15 cellular contexts compared by ENCODE assay signal in genomic region chr2:20190170-20190569, GRCh38. TPM values are rescaled to one million over a fixed set of nuclear protein-coding genes. Genes with fewer than 3 reads are reported as not detected.
"Had no signal": no experiment of that assay in that cellular context is flagged by ENCODE, and none has a peak within 500 bp of the region (broad histone marks: within the 10 kb centered on the region; RNA-seq: fewer than 3 reads in every experiment).

No MANE protein-coding gene starts in this region.

- H3K27me3 Mint-ChIP-seq: activated naive CD8-positive, alpha-beta T cell treated with anti-CD3 and anti-CD28 coated beads, Interleukin-2, amount 50 U/mL, for 24 hours; naive thymus-derived CD4-positive, alpha-beta T cell; stimulated activated naive CD8-positive, alpha-beta T cell treated with anti-CD3 and anti-CD28 coated beads, Interleukin-15, amount 100 ng/mL, for 72 hours; T-cell had no signal

- H3K4me3 Mint-ChIP-seq: activated naive CD8-positive, alpha-beta T cell treated with anti-CD3 and anti-CD28 coated beads, Interleukin-2, amount 50 U/mL, for 24 hours; activated T-helper 1 cell treated with anti-CD3 and anti-CD28 coated beads, Interleukin-12 subunit alpha, Interleukin-12 subunit beta, Interleukin-2, Interleukin-4 antibody, amounts not matched to agents 30 ng/mL and 10 ng/mL and 1 ng/mL, durations not matched to agents 14 hours and 24 hours and 36 hours; naive thymus-derived CD4-positive, alpha-beta T cell; stimulated activated naive CD8-positive, alpha-beta T cell treated with anti-CD3 and anti-CD28 coated beads, Interleukin-15, amount 100 ng/mL, for 72 hours; T-cell had no signal

- H3K4me3 ChIP-seq: ascending aorta, cardiac muscle cell, lower lobe of right lung, thoracic aorta had no signal

- H3K36me3 Mint-ChIP-seq: naive thymus-derived CD4-positive, alpha-beta T cell; T-cell had no signal

- H3K27ac Mint-ChIP-seq: activated naive CD8-positive, alpha-beta T cell treated with anti-CD3 and anti-CD28 coated beads, Interleukin-2, amount 50 U/mL, for 24 hours; activated T-helper 1 cell treated with anti-CD3 and anti-CD28 coated beads, Interleukin-12 subunit alpha, Interleukin-12 subunit beta, Interleukin-2, Interleukin-4 antibody, amounts not matched to agents 30 ng/mL and 10 ng/mL and 1 ng/mL, durations not matched to agents 14 hours and 24 hours and 36 hours; naive thymus-derived CD4-positive, alpha-beta T cell; T-cell had no signal

- ATAC-seq: activated naive CD8-positive, alpha-beta T cell treated with anti-CD3 and anti-CD28 coated beads, Interleukin-2, amount 50 U/mL, for 24 hours; left cardiac atrium; lower lobe of right lung; naive thymus-derived CD4-positive, alpha-beta T cell; stimulated activated naive CD8-positive, alpha-beta T cell treated with anti-CD3 and anti-CD28 coated beads, Interleukin-15, amount 100 ng/mL, for 72 hours; T-cell had no signal

- H3K9me3 ChIP-seq: ascending aorta, lower lobe of right lung, thoracic aorta had no signal

- H3K9me3 Mint-ChIP-seq: activated naive CD8-positive, alpha-beta T cell treated with anti-CD3 and anti-CD28 coated beads, Interleukin-2, amount 50 U/mL, for 24 hours; activated T-helper 1 cell treated with anti-CD3 and anti-CD28 coated beads, Interleukin-12 subunit alpha, Interleukin-12 subunit beta, Interleukin-2, Interleukin-4 antibody, amounts not matched to agents 30 ng/mL and 10 ng/mL and 1 ng/mL, durations not matched to agents 14 hours and 24 hours and 36 hours; naive thymus-derived CD4-positive, alpha-beta T cell; stimulated activated naive CD8-positive, alpha-beta T cell treated with anti-CD3 and anti-CD28 coated beads, Interleukin-15, amount 100 ng/mL, for 72 hours; T-cell had no signal

- H3K4me1 ChIP-seq: ascending aorta had no signal

- DNase-seq: activated CD4-positive, alpha-beta T cell treated with anti-CD3 and anti-CD28 coated beads for 4 hours; activated naive CD4-positive, alpha-beta T cell treated with Interleukin-2 at 50 U/mL for 16 hours; activated naive CD8-positive, alpha-beta T cell treated with anti-CD3 and anti-CD28 coated beads, Interleukin-2, amount 50 U/mL, for 24 hours; effector CD4-positive, alpha-beta T cell; glutamatergic neuron; left cardiac atrium; lower lobe of right lung; naive thymus-derived CD4-positive, alpha-beta T cell; stimulated activated CD4-positive, alpha-beta T cell treated with anti-CD3 and anti-CD28 coated beads, Interleukin-4, amount 100 ng/mL, for 24 hours; stimulated activated naive CD8-positive, alpha-beta T cell treated with anti-CD3 and anti-CD28 coated beads, Interleukin-15, amount 100 ng/mL, for 72 hours; T-cell had no signal

- H3K4me1 Mint-ChIP-seq: activated naive CD8-positive, alpha-beta T cell treated with anti-CD3 and anti-CD28 coated beads, Interleukin-2, amount 50 U/mL, for 24 hours; naive thymus-derived CD4-positive, alpha-beta T cell; stimulated activated naive CD8-positive, alpha-beta T cell treated with anti-CD3 and anti-CD28 coated beads, Interleukin-15, amount 100 ng/mL, for 72 hours; T-cell had no signal

- H3K36me3 ChIP-seq: ascending aorta, cardiac muscle cell, lower lobe of right lung, thoracic aorta had no signal

- H3K27ac ChIP-seq: ascending aorta, lower lobe of right lung, thoracic aorta had no signal

RNA-seq across cellular contexts. Expression of gene SDC1, which starts 34.8 kb away (rescaled TPM):
- polyA plus RNA-seq: naive thymus-derived CD4-positive, alpha-beta T cell had no signal
